Comparison of ENCODE assay signal across 1 cellular context in the genomic region with DNA sequence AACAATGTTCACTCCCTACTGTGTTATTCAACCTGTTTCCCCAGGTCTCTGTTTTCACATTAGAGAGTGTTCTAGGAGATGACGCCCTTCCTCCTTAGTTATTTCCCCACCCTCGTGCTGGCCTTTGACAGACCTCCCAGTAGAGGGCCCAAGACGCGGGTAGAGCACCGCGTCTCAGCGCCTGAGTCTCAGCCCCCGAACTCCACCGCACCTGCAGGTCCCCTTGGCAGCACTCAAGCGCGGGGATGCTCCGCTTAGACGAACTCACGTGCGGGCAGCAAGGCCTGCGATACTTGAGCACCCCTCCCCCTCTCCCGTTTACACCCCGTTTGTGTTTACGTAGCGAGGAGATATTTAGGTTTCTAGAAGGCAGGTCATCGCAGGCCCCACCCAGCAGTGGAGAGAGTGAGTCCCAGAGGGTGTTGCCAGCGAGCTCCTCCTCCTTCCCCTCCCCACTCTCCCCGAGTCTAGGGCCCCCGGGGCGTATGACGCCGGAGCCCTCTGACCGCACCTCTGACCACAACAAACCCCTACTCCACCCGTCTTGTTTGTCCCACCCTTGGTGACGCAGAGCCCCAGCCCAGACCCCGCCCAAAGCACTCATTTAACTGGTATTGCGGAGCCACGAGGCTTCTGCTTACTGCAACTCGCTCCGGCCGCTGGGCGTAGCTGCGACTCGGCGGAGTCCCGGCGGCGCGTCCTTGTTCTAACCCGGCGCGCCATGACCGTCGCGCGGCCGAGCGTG.
TF ChIP-seq lines count a peak whose summit lies in the region.

A gene with protein sequence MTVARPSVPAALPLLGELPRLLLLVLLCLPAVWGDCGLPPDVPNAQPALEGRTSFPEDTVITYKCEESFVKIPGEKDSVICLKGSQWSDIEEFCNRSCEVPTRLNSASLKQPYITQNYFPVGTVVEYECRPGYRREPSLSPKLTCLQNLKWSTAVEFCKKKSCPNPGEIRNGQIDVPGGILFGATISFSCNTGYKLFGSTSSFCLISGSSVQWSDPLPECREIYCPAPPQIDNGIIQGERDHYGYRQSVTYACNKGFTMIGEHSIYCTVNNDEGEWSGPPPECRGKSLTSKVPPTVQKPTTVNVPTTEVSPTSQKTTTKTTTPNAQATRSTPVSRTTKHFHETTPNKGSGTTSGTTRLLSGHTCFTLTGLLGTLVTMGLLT (plus strand): TSS at position 634 of the 745 bp plus-strand sequence. CDS start 88 bp downstream, at position 722.

TF ChIP-seq in HepG2, 621 proteins besides CTCF, POLR2A, EP300 and RAD21 (continued from another document and continues in another):
- TF ChIP-seq, protein P1, sequence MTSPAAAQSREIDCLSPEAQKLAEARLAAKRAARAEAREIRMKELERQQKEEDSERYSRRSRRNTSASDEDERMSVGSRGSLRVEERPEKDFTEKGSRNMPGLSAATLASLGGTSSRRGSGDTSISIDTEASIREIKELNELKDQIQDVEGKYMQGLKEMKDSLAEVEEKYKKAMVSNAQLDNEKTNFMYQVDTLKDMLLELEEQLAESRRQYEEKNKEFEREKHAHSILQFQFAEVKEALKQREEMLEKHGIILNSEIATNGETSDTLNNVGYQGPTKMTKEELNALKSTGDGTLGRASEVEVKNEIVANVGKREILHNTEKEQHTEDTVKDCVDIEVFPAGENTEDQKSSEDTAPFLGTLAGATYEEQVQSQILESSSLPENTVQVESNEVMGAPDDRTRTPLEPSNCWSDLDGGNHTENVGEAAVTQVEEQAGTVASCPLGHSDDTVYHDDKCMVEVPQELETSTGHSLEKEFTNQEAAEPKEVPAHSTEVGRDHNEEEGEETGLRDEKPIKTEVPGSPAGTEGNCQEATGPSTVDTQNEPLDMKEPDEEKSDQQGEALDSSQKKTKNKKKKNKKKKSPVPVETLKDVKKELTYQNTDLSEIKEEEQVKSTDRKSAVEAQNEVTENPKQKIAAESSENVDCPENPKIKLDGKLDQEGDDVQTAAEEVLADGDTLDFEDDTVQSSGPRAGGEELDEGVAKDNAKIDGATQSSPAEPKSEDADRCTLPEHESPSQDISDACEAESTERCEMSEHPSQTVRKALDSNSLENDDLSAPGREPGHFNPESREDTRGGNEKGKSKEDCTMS (CRISPR knock-in tag; conservative IDR thresholded peaks at IDR 0.05), result no peak
- TF ChIP-seq, protein P2, sequence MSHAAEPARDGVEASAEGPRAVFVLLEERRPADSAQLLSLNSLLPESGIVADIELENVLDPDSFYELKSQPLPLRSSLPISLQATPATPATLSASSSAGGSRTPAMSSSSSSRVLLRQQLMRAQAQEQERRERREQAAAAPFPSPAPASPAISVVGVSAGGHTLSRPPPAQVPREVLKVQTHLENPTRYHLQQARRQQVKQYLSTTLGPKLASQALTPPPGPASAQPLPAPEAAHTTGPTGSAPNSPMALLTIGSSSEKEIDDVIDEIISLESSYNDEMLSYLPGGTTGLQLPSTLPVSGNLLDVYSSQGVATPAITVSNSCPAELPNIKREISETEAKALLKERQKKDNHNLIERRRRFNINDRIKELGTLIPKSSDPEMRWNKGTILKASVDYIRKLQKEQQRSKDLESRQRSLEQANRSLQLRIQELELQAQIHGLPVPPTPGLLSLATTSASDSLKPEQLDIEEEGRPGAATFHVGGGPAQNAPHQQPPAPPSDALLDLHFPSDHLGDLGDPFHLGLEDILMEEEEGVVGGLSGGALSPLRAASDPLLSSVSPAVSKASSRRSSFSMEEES (CRISPR knock-in tag; IDR thresholded peaks at IDR 0.05), result no peak; the same call in 1 of the 2 replicates
- TF ChIP-seq ZIK1 (CRISPR knock-in tag; IDR thresholded peaks at IDR 0.05; ENCODE audit: borderline replicate concordance, low read depth) (no peak), ZNF547 (CRISPR knock-in tag; IDR thresholded peaks at IDR 0.05) (peak; percentile 51; the same call in 1 of the 2 replicates), ZNF746 (CRISPR knock-in tag; IDR thresholded peaks at IDR 0.05) (0 out of 2 replicates have a peak, but pooled peaks have one; percentile 29), SMYD3 (CRISPR knock-in tag; IDR thresholded peaks at IDR 0.05) (no peak), ZFP62 (CRISPR knock-in tag; IDR thresholded peaks at IDR 0.05) (no peak), FIP1L1 (IDR thresholded peaks at IDR 0.05; ENCODE audit: borderline replicate concordance, insufficient read depth, low read depth, low read length) (no peak), NKX3-1 (CRISPR knock-in tag; IDR thresholded peaks at IDR 0.05) (0 out of 2 replicates have a peak, but pooled peaks have one; percentile 20), PHF20 (CRISPR knock-in tag; IDR thresholded peaks at IDR 0.05) (0 out of 2 replicates have a peak, but pooled peaks have one; percentile 40), ZNF703 (CRISPR knock-in tag; IDR thresholded peaks at IDR 0.05; ENCODE audit: borderline replicate concordance) (no peak; the same call in 1 of the 2 replicates), ZC3H4 (CRISPR knock-in tag; IDR thresholded peaks at IDR 0.05; ENCODE audit: borderline replicate concordance) (no peak), JDP2 (CRISPR knock-in tag; IDR thresholded peaks at IDR 0.05; ENCODE audit: borderline replicate concordance) (no peak), KAT8 (CRISPR knock-in tag; IDR thresholded peaks at IDR 0.05) (peak; percentile 45), KLF15 (CRISPR knock-in tag; IDR thresholded peaks at IDR 0.05; ENCODE audit: borderline replicate concordance) (peak; percentile 48; the same call in 1 of the 2 replicates), FOXA3 (CRISPR knock-in tag; IDR thresholded peaks at IDR 0.05) (0 out of 2 replicates have a peak, but pooled peaks have one; percentile 9), ZNF7 (CRISPR knock-in tag; IDR thresholded peaks at IDR 0.05) (no peak), ATAD3A (CRISPR knock-in tag; IDR thresholded peaks at IDR 0.05) (no peak), ARNTL (CRISPR knock-in tag; IDR thresholded peaks at IDR 0.05) (no peak), TP53 (CRISPR knock-in tag; conservative IDR thresholded peaks at IDR 0.05) (no peak), ZNF468 (CRISPR knock-in tag; IDR thresholded peaks at IDR 0.05) (no peak), ZNF644 (CRISPR knock-in tag; IDR thresholded peaks at IDR 0.05; ENCODE audit: low read depth) (no peak; the same call in 1 of the 2 replicates), ZNF343 (CRISPR knock-in tag; IDR thresholded peaks at IDR 0.05) (0 out of 2 replicates have a peak, but pooled peaks have one; percentile 21), ZNF501 (CRISPR knock-in tag; IDR thresholded peaks at IDR 0.05) (no peak; the same call in 1 of the 2 replicates), ZNF839 (CRISPR knock-in tag; IDR thresholded peaks at IDR 0.05; ENCODE audit: borderline replicate concordance) (no peak; the same call in 1 of the 2 replicates), NFIC (IDR thresholded peaks at IDR 0.05; ENCODE audit: low read length) (no peak), MLLT10 (CRISPR knock-in tag; IDR thresholded peaks at IDR 0.05) (no peak)
- TF ChIP-seq, protein P3, sequence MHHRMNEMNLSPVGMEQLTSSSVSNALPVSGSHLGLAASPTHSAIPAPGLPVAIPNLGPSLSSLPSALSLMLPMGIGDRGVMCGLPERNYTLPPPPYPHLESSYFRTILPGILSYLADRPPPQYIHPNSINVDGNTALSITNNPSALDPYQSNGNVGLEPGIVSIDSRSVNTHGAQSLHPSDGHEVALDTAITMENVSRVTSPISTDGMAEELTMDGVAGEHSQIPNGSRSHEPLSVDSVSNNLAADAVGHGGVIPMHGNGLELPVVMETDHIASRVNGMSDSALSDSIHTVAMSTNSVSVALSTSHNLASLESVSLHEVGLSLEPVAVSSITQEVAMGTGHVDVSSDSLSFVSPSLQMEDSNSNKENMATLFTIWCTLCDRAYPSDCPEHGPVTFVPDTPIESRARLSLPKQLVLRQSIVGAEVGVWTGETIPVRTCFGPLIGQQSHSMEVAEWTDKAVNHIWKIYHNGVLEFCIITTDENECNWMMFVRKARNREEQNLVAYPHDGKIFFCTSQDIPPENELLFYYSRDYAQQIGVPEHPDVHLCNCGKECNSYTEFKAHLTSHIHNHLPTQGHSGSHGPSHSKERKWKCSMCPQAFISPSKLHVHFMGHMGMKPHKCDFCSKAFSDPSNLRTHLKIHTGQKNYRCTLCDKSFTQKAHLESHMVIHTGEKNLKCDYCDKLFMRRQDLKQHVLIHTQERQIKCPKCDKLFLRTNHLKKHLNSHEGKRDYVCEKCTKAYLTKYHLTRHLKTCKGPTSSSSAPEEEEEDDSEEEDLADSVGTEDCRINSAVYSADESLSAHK (CRISPR knock-in tag; IDR thresholded peaks at IDR 0.05; ENCODE audit: borderline replicate concordance), result no peak
- TF ChIP-seq, protein P4, sequence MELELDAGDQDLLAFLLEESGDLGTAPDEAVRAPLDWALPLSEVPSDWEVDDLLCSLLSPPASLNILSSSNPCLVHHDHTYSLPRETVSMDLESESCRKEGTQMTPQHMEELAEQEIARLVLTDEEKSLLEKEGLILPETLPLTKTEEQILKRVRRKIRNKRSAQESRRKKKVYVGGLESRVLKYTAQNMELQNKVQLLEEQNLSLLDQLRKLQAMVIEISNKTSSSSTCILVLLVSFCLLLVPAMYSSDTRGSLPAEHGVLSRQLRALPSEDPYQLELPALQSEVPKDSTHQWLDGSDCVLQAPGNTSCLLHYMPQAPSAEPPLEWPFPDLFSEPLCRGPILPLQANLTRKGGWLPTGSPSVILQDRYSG (CRISPR knock-in tag; IDR thresholded peaks at IDR 0.05), result no peak; the same call in 1 of the 2 replicates
- TF ChIP-seq, protein P5, sequence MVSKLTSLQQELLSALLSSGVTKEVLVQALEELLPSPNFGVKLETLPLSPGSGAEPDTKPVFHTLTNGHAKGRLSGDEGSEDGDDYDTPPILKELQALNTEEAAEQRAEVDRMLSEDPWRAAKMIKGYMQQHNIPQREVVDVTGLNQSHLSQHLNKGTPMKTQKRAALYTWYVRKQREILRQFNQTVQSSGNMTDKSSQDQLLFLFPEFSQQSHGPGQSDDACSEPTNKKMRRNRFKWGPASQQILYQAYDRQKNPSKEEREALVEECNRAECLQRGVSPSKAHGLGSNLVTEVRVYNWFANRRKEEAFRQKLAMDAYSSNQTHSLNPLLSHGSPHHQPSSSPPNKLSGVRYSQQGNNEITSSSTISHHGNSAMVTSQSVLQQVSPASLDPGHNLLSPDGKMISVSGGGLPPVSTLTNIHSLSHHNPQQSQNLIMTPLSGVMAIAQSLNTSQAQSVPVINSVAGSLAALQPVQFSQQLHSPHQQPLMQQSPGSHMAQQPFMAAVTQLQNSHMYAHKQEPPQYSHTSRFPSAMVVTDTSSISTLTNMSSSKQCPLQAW (CRISPR knock-in tag; IDR thresholded peaks at IDR 0.05), result peak; percentile 61; the same call in 1 of the 2 replicates
- TF ChIP-seq, protein P6, sequence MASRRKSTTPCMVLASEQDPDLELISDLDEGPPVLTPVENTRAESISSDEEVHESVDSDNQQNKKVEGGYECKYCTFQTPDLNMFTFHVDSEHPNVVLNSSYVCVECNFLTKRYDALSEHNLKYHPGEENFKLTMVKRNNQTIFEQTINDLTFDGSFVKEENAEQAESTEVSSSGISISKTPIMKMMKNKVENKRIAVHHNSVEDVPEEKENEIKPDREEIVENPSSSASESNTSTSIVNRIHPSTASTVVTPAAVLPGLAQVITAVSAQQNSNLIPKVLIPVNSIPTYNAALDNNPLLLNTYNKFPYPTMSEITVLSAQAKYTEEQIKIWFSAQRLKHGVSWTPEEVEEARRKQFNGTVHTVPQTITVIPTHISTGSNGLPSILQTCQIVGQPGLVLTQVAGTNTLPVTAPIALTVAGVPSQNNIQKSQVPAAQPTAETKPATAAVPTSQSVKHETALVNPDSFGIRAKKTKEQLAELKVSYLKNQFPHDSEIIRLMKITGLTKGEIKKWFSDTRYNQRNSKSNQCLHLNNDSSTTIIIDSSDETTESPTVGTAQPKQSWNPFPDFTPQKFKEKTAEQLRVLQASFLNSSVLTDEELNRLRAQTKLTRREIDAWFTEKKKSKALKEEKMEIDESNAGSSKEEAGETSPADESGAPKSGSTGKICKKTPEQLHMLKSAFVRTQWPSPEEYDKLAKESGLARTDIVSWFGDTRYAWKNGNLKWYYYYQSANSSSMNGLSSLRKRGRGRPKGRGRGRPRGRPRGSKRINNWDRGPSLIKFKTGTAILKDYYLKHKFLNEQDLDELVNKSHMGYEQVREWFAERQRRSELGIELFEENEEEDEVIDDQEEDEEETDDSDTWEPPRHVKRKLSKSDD (CRISPR knock-in tag; IDR thresholded peaks at IDR 0.05; ENCODE audit: low read depth), result no peak
- TF ChIP-seq, protein P7, sequence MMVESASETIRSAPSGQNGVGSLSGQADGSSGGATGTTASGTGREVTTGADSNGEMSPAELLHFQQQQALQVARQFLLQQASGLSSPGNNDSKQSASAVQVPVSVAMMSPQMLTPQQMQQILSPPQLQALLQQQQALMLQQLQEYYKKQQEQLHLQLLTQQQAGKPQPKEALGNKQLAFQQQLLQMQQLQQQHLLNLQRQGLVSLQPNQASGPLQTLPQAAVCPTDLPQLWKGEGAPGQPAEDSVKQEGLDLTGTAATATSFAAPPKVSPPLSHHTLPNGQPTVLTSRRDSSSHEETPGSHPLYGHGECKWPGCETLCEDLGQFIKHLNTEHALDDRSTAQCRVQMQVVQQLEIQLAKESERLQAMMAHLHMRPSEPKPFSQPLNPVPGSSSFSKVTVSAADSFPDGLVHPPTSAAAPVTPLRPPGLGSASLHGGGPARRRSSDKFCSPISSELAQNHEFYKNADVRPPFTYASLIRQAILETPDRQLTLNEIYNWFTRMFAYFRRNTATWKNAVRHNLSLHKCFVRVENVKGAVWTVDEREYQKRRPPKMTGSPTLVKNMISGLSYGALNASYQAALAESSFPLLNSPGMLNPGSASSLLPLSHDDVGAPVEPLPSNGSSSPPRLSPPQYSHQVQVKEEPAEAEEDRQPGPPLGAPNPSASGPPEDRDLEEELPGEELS (CRISPR knock-in tag; IDR thresholded peaks at IDR 0.05), result peak; percentile 71
- TF ChIP-seq, protein P8, sequence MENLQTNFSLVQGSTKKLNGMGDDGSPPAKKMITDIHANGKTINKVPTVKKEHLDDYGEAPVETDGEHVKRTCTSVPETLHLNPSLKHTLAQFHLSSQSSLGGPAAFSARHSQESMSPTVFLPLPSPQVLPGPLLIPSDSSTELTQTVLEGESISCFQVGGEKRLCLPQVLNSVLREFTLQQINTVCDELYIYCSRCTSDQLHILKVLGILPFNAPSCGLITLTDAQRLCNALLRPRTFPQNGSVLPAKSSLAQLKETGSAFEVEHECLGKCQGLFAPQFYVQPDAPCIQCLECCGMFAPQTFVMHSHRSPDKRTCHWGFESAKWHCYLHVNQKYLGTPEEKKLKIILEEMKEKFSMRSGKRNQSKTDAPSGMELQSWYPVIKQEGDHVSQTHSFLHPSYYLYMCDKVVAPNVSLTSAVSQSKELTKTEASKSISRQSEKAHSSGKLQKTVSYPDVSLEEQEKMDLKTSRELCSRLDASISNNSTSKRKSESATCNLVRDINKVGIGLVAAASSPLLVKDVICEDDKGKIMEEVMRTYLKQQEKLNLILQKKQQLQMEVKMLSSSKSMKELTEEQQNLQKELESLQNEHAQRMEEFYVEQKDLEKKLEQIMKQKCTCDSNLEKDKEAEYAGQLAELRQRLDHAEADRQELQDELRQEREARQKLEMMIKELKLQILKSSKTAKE (CRISPR knock-in tag; IDR thresholded peaks at IDR 0.05; ENCODE audit: borderline replicate concordance), result no peak
- TF ChIP-seq, protein P9, sequence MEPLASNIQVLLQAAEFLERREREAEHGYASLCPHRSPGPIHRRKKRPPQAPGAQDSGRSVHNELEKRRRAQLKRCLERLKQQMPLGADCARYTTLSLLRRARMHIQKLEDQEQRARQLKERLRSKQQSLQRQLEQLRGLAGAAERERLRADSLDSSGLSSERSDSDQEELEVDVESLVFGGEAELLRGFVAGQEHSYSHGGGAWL (CRISPR knock-in tag; IDR thresholded peaks at IDR 0.05), result no peak; the same call in 1 of the 2 replicates
